In genomic region chr10:61847087-61847486, GRCh38 we compare ENCODE assay signal across 12 cellular contexts.
"Had no signal": no experiment of that assay in that cellular context is flagged by ENCODE, and none has a peak within 500 bp of the region (broad histone marks: within the 10 kb centered on the region; RNA-seq: fewer than 3 reads in every experiment).

No MANE protein-coding gene starts in this region.

- H3K4me3 Mint-ChIP-seq: activated naive CD4-positive, alpha-beta T cell treated with anti-CD3 and anti-CD28 coated beads, Interleukin-2, amount 10 ng/mL, durations not matched to agents 7 days and 5 days had no signal

- H3K4me3 ChIP-seq: adrenal gland, esophagus muscularis mucosa, pancreas, thyroid gland had no signal

- H3K27ac Mint-ChIP-seq: activated naive CD4-positive, alpha-beta T cell treated with anti-CD3 and anti-CD28 coated beads, Interleukin-2, amount 10 ng/mL, durations not matched to agents 7 days and 5 days; activated T-helper 2 cell treated with anti-CD3 and anti-CD28 coated beads, Interferon-gamma antibody, Interleukin-2, Interleukin-4, amounts not matched to agents 10 μg/mL and 5 μg/mL and 100 μg/mL, durations not matched to agents 14 hours and 24 hours and 36 hours had no signal

- H3K9me3 Mint-ChIP-seq: activated naive CD4-positive, alpha-beta T cell treated with anti-CD3 and anti-CD28 coated beads, Interleukin-2, amount 10 ng/mL, durations not matched to agents 7 days and 5 days; activated T-helper 2 cell treated with anti-CD3 and anti-CD28 coated beads, Interferon-gamma antibody, Interleukin-2, Interleukin-4, amounts not matched to agents 10 μg/mL and 5 μg/mL and 100 μg/mL, durations not matched to agents 14 hours and 24 hours and 36 hours had no signal

- H3K27ac ChIP-seq: adrenal gland, esophagus muscularis mucosa, pancreas, thyroid gland had no signal

- H3K27me3 Mint-ChIP-seq: activated naive CD4-positive, alpha-beta T cell treated with anti-CD3 and anti-CD28 coated beads, Interleukin-2, amount 10 ng/mL, durations not matched to agents 7 days and 5 days had no signal

- DNase-seq: activated naive CD4-positive, alpha-beta T cell treated with anti-CD3 and anti-CD28 coated beads, Interleukin-2, amount 10 ng/mL, durations not matched to agents 7 days and 5 days; adrenal gland; hypothalamus; left ventricle myocardium superior; mesenchymal stem cell; pancreas; stimulated activated CD4-positive, alpha-beta T cell treated with anti-CD3 and anti-CD28 coated beads, Interleukin-1b, Interleukin-23, amount 100 ng/mL, for 48 hours; thyroid gland had no signal

- H3K36me3 ChIP-seq: adrenal gland, esophagus muscularis mucosa, pancreas, thyroid gland had no signal

- H3K9me3 ChIP-seq: adrenal gland, esophagus muscularis mucosa, pancreas, thyroid gland had no signal

- ATAC-seq: left ventricle myocardium superior, pancreas had no signal

- H3K27me3 ChIP-seq: adrenal gland, esophagus muscularis mucosa, pancreas, thyroid gland had no signal

- FAIRE-seq: colon, pancreas, urothelium cell line had no signal

- H3K36me3 Mint-ChIP-seq: activated naive CD4-positive, alpha-beta T cell treated with anti-CD3 and anti-CD28 coated beads, Interleukin-2, amount 10 ng/mL, durations not matched to agents 7 days and 5 days had no signal

- H3K4me1 ChIP-seq: thyroid gland had no signal
